12 cellular contexts compared by ENCODE assay signal in genomic region chr13:74243637-74244526, GRCh38.
DNase-seq lines count a peak whose midpoint lies in the region; ATAC-seq lines count a peak whose summit lies in the region.
"Had no signal": no experiment of that assay in that cellular context is flagged by ENCODE, and none has a peak within 500 bp of the region (broad histone marks: within the 10 kb centered on the region; RNA-seq: fewer than 3 reads in every experiment).

No MANE protein-coding gene starts in this region.

- H3K36me3 Mint-ChIP-seq in activated naive CD8-positive, alpha-beta T cell treated with anti-CD3 and anti-CD28 coated beads, Interleukin-2, amount 10 ng/mL, durations not matched to agents 7 days and 5 days: peaks cover 14% of the 10 kb centered on the region
- peaks cover 0 to 10% (median 4%) of the 10 kb centered on the region in 3 donors for H3K36me3 Mint-ChIP-seq in immature natural killer cell

- peak; percentile 50 for ATAC-seq in HG03108 (IDR thresholded peaks at IDR 0.05; ENCODE audit: unreplicated experiment)
- ATAC-seq in activated naive CD8-positive, alpha-beta T cell treated with anti-CD3 and anti-CD28 coated beads, Interleukin-2, amount 10 ng/mL, durations not matched to agents 7 days and 5 days (ENCODE audit: low read depth): peak; percentile 78

- DNase-seq in AG20443 (ENCODE audit: low spot score) (peak; percentile 45), immature natural killer cell (peak; percentile 69 to 75 (median 72)), NCI-H82 (lab: John Stamatoyannopoulos, UW) (no peak), cerebellar cortex (ENCODE audit: low spot score) (no peak), RKO (ENCODE audit: low spot score) (no peak), NCI-H2196 treated with DMSO at 0.1 percent for 48 hours (lab: John Stamatoyannopoulos, UW; ENCODE audit: unreplicated experiment) (no peak)
- no peak for DNase-seq in activated naive CD8-positive, alpha-beta T cell treated with anti-CD3 and anti-CD28 coated beads, Interleukin-2, amount 10 ng/mL, durations not matched to agents 7 days and 5 days
- DNase-seq: activated CD8-positive, alpha-beta memory T cell treated with anti-CD3 and anti-CD28 coated beads, Interleukin-2, amount 50 U/mL, for 4 hours; effector CD8-positive, alpha-beta T cell; NCI-H524 treated with DMSO at 0.1 percent for 48 hours; nucleus accumbens had no signal

- peaks cover 13% of the 10 kb centered on the region for H3K9me3 Mint-ChIP-seq in activated naive CD8-positive, alpha-beta T cell treated with anti-CD3 and anti-CD28 coated beads, Interleukin-2, amount 10 ng/mL, durations not matched to agents 7 days and 5 days
- H3K9me3 Mint-ChIP-seq in immature natural killer cell: peaks cover 0 to 2% (median 0%) of the 10 kb centered on the region in 6 donors

- H3K4me1 Mint-ChIP-seq in activated naive CD8-positive, alpha-beta T cell treated with anti-CD3 and anti-CD28 coated beads, Interleukin-2, amount 10 ng/mL, durations not matched to agents 7 days and 5 days: peaks cover 50% of the 10 kb centered on the region
- H3K4me1 Mint-ChIP-seq in immature natural killer cell: peaks cover 62 to 71% of the 10 kb centered on the region in 2 donors

- H3K27me3 Mint-ChIP-seq in activated naive CD8-positive, alpha-beta T cell treated with anti-CD3 and anti-CD28 coated beads, Interleukin-2, amount 10 ng/mL, durations not matched to agents 7 days and 5 days: no peaks in the 10 kb centered on the region
- peaks cover 0 to 2% (median 2%) of the 10 kb centered on the region in 3 donors for H3K27me3 Mint-ChIP-seq in immature natural killer cell (ENCODE audit: low read depth in 3 of 3)

- H3K4me3 Mint-ChIP-seq in activated naive CD8-positive, alpha-beta T cell treated with anti-CD3 and anti-CD28 coated beads, Interleukin-2, amount 10 ng/mL, durations not matched to agents 7 days and 5 days: peak overlapping the region; percentile 50
- peak overlapping the region; percentile 63 to 78 (median 73) for H3K4me3 Mint-ChIP-seq in immature natural killer cell

- POLR2A ChIA-PET in activated naive CD8-positive, alpha-beta T cell treated with anti-CD3 and anti-CD28 coated beads, Interleukin-2, amount 10 ng/mL, durations not matched to agents 7 days and 5 days (lab: Charles Lee): interaction anchor here (1.0 kb wide), 1 partner anchor 109 kb away, joined by 4 read pairs; the partner anchor contains the start of gene KLF12

- peak overlapping the region; percentile 79 for H3K27ac Mint-ChIP-seq in activated naive CD8-positive, alpha-beta T cell treated with anti-CD3 and anti-CD28 coated beads, Interleukin-2, amount 10 ng/mL, durations not matched to agents 7 days and 5 days
- H3K27ac Mint-ChIP-seq in immature natural killer cell: peak overlapping the region; percentile 87 to 95 (median 93)

Comparison
In these comparisons a context has a peak if more than half of its experiments do, and no peak if none do; other contexts are left out.
1. DNase-seq: peak in AG20443 (single experiment) and immature natural killer cell (3 of 3); none in activated naive CD8-positive, alpha-beta T cell treated with anti-CD3 and anti-CD28 coated beads, Interleukin-2, amount 10 ng/mL, durations not matched to agents 7 days and 5 days (single experiment), NCI-H82 (single experiment), cerebellar cortex (single experiment), RKO (single experiment) and NCI-H2196 treated with DMSO at 0.1 percent for 48 hours (single experiment).